In genomic region chr1:108590947-108591346, GRCh38 we compare ENCODE assay signal across 8 cellular contexts. TPM values are rescaled to one million over a fixed set of nuclear protein-coding genes. Genes with fewer than 3 reads are reported as not detected.
DNase-seq lines count a peak whose midpoint lies in the region; ATAC-seq, FAIRE-seq and TF ChIP-seq lines count a peak whose summit lies in the region.

No MANE protein-coding gene starts in this region.

- H3K36me3 Mint-ChIP-seq in activated CD4-positive, alpha-beta T cell treated with anti-CD3 and anti-CD28 coated beads for 36 hours (ENCODE audit: low read depth): no peaks in the 10 kb centered on the region
- H3K36me3 Mint-ChIP-seq in activated T-helper 17 cell treated with anti-CD3 and anti-CD28 coated beads, Interleukin-2, amount 50 U/mL, for 72 hours (ENCODE audit: low read depth): no peaks in the 10 kb centered on the region

- H3K4me3 ChIP-seq in right atrium auricular region (no peak overlapping the region), subcutaneous abdominal adipose tissue (ENCODE audit: low read depth in 1 of 5, low read length in 5 of 5) (no peak overlapping the region), BE2C (ENCODE audit: low read depth, low read length) (no peak overlapping the region)

- TF ChIP-seq POLR2A in GM12892 (IDR thresholded peaks at IDR 0.05; ENCODE audit: low read depth, low read length): no peak

- H3K4me3 Mint-ChIP-seq in activated CD4-positive, alpha-beta T cell treated with anti-CD3 and anti-CD28 coated beads for 36 hours: no peak overlapping the region
- H3K4me3 Mint-ChIP-seq in activated T-helper 17 cell treated with anti-CD3 and anti-CD28 coated beads, Interleukin-2, amount 50 U/mL, for 72 hours: peak overlapping the region; percentile 5

- H3K36me3 ChIP-seq in right atrium auricular region (no peaks in the 10 kb centered on the region), subcutaneous abdominal adipose tissue (ENCODE audit: control insufficient read depth in 5 of 5, insufficient read depth in 5 of 5, low read length in 5 of 5) (no peaks in the 10 kb centered on the region), BE2C (no peaks in the 10 kb centered on the region)

- POLR2A ChIA-PET in activated CD4-positive, alpha-beta T cell treated with anti-CD3 and anti-CD28 coated beads for 36 hours (lab: Charles Lee): no interaction called here

- H3K27ac ChIP-seq in right atrium auricular region (peak overlapping the region; percentile 47 to 76), subcutaneous abdominal adipose tissue (ENCODE audit: low read depth, low read length) (peak overlapping the region; percentile 50)

- H3K27me3 ChIP-seq in right atrium auricular region: no peaks in the 10 kb centered on the region
- H3K27me3 ChIP-seq in subcutaneous abdominal adipose tissue (ENCODE audit: control insufficient read depth in 5 of 5, insufficient read depth in 4 of 5, low read length in 5 of 5): no peaks in the 10 kb centered on the region
- H3K27me3 ChIP-seq in BE2C: peaks cover 6% of the 10 kb centered on the region; the same call in 1 of the 2 replicates

- no peak for TF ChIP-seq CTCF in right atrium auricular region (IDR thresholded peaks at IDR 0.05)
- no peak for TF ChIP-seq CTCF in BE2C (IDR thresholded peaks at IDR 0.05; ENCODE audit: low read depth, low read length)

- peak overlapping the region in 1 of 5 donors; percentile 60 for H3K9ac ChIP-seq in subcutaneous abdominal adipose tissue (ENCODE audit: low read length in 5 of 5)

- intact Hi-C loops in activated CD4-positive, alpha-beta T cell treated with anti-CD3 and anti-CD28 coated beads for 36 hours (cut with DNase I, micrococcal nuclease): loop anchor here (1.0 to 5.0 kb wide), 6 partner anchors 20 to 156 kb away; partner anchors contain the start of genes EEIG2 (in 1 of the 2), PRPF38B (in 1 of the 2) and STXBP3 (in 1 of the 2)

- H3K9me3 ChIP-seq in right atrium auricular region: no peaks in the 10 kb centered on the region
- H3K9me3 ChIP-seq in subcutaneous abdominal adipose tissue (ENCODE audit: control insufficient read depth in 5 of 5, low read length in 5 of 5): no peaks in the 10 kb centered on the region
- H3K9me3 ChIP-seq in BE2C: no peaks in the 10 kb centered on the region

- H3K4me1 ChIP-seq in right atrium auricular region: peaks cover 0 to 35% of the 10 kb centered on the region in 2 donors
- peaks cover 12 to 36% (median 24%) of the 10 kb centered on the region in 5 donors for H3K4me1 ChIP-seq in subcutaneous abdominal adipose tissue (ENCODE audit: control insufficient read depth in 5 of 5, insufficient read depth in 5 of 5, low read length in 5 of 5)
- H3K4me1 ChIP-seq in BE2C: no peaks in the 10 kb centered on the region; the same call in 1 of the 2 replicates

- DNase-seq in activated CD4-positive, alpha-beta T cell treated with anti-CD3 and anti-CD28 coated beads for 36 hours: no peak
- DNase-seq in activated CD4-positive, alpha-beta T cell treated with anti-CD3 and anti-CD28 coated beads for 1 hour: no peak
- no peak for DNase-seq in right atrium auricular region (ENCODE audit: low spot score)
- DNase-seq in NCI-H2196 (lab: John Stamatoyannopoulos, UW; ENCODE audit: unreplicated experiment): no peak
- DNase-seq in BE2C: no peak
- no peak for DNase-seq in GM12892 (ENCODE audit: insufficient read length)

- H3K9me3 Mint-ChIP-seq in activated CD4-positive, alpha-beta T cell treated with anti-CD3 and anti-CD28 coated beads for 36 hours (ENCODE audit: low read depth): no peaks in the 10 kb centered on the region
- H3K9me3 Mint-ChIP-seq in activated T-helper 17 cell treated with anti-CD3 and anti-CD28 coated beads, Interleukin-2, amount 50 U/mL, for 72 hours: no peaks in the 10 kb centered on the region

- H3K27me3 Mint-ChIP-seq in activated CD4-positive, alpha-beta T cell treated with anti-CD3 and anti-CD28 coated beads for 36 hours: no peaks in the 10 kb centered on the region
- no peaks in the 10 kb centered on the region for H3K27me3 Mint-ChIP-seq in activated T-helper 17 cell treated with anti-CD3 and anti-CD28 coated beads, Interleukin-2, amount 50 U/mL, for 72 hours

- peak; percentile 79 for ATAC-seq in activated CD4-positive, alpha-beta T cell treated with anti-CD3 and anti-CD28 coated beads for 36 hours
- peak; percentile 90 for ATAC-seq in activated T-helper 17 cell treated with anti-CD3 and anti-CD28 coated beads, Interleukin-2, amount 50 U/mL, for 72 hours (replicated peaks)

- no peak overlapping the region for H3K27ac Mint-ChIP-seq in activated CD4-positive, alpha-beta T cell treated with anti-CD3 and anti-CD28 coated beads for 36 hours
- H3K27ac Mint-ChIP-seq in activated T-helper 17 cell treated with anti-CD3 and anti-CD28 coated beads, Interleukin-2, amount 50 U/mL, for 72 hours: peak overlapping the region; percentile 87

- FAIRE-seq in GM12892 (lab: Jason Lieb, UNC): no peak

- peaks cover 63% of the 10 kb centered on the region for H3K4me1 Mint-ChIP-seq in activated CD4-positive, alpha-beta T cell treated with anti-CD3 and anti-CD28 coated beads for 36 hours
- peaks cover 28% of the 10 kb centered on the region for H3K4me1 Mint-ChIP-seq in activated T-helper 17 cell treated with anti-CD3 and anti-CD28 coated beads, Interleukin-2, amount 50 U/mL, for 72 hours

- CTCF ChIA-PET in activated CD4-positive, alpha-beta T cell treated with anti-CD3 and anti-CD28 coated beads for 36 hours (lab: Charles Lee): interaction anchor here (0.6 to 1.0 kb wide), 4 partner anchors 10 to 69 kb away, joined by 3 to 4 read pairs (median 4); partner anchors contain the start of gene EEIG2

RNA-seq across cellular contexts. Expression of gene EEIG2, which starts 31.0 kb away (rescaled TPM):
- 1 to 10 TPM; 5.0 to 7.6 TPM for total RNA-seq in activated CD4-positive, alpha-beta T cell treated with anti-CD3 and anti-CD28 coated beads for 36 hours
- 1 to 10 TPM; 6.7 to 7.0 TPM for total RNA-seq in activated T-helper 17 cell treated with anti-CD3 and anti-CD28 coated beads, Interleukin-2, amount 50 U/mL, for 72 hours
- total RNA-seq in right atrium auricular region: 1 to 10 TPM; 6.1 to 7.4 TPM
- 0.39 TPM for polyA plus RNA-seq in BE2C (2012; ENCODE audit: insufficient read depth, insufficient read length, low read depth)
- 7.6 TPM for polyA plus RNA-seq in GM12892 (2012; ENCODE audit: missing spikeins)
